In genomic region chr11:71267807-71268421, GRCh38 we compare ENCODE assay signal across 17 cellular contexts. TPM values are rescaled to one million over a fixed set of nuclear protein-coding genes. Genes with fewer than 3 reads are reported as not detected.
"Had no signal": no experiment of that assay in that cellular context is flagged by ENCODE, and none has a peak within 500 bp of the region (broad histone marks: within the 10 kb centered on the region; RNA-seq: fewer than 3 reads in every experiment).

No MANE protein-coding gene starts in this region.

- H3K27me3 ChIP-seq: transverse colon had no signal

- ATAC-seq: activated CD8-positive, alpha-beta T cell treated with anti-CD3 and anti-CD28 coated beads, Interleukin-2, amount 10 ng/mL, durations not matched to agents 7 days and 5 days; activated T-helper 17 cell treated with anti-CD3 and anti-CD28 coated beads, Interleukin-2, amount 50 U/mL, for 72 hours had no signal

- H3K9me3 ChIP-seq: neutrophil, transverse colon had no signal

- H3K27ac ChIP-seq: neutrophil, skin epidermis, transverse colon had no signal

- H3K4me3 ChIP-seq: skin epidermis, transverse colon had no signal

- DNase-seq: activated CD4-positive, alpha-beta T cell treated with anti-CD3 and anti-CD28 coated beads, Interleukin-2, amount 10 ng/mL, durations not matched to agents 24 days and 14 days; activated CD4-positive, CD25-positive, alpha-beta regulatory T cell; activated CD8-positive, alpha-beta T cell treated with anti-CD3 and anti-CD28 coated beads, Interleukin-2, amount 10 ng/mL, durations not matched to agents 7 days and 5 days; activated naive CD4-positive, alpha-beta T cell treated with anti-CD3 and anti-CD28 coated beads, Interleukin-2, amount 10 ng/mL, durations not matched to agents 7 days and 5 days; activated T-cell treated with anti-CD3 and anti-CD28 coated beads for 4 hours; foreskin fibroblast; glutamatergic neuron; hypothalamus; naive B cell; stimulated activated CD4-positive, alpha-beta T cell treated with anti-CD3 and anti-CD28 coated beads, Interleukin-15, amount 100 ng/mL, for 24 hours; stimulated activated CD4-positive, alpha-beta T cell treated with anti-CD3 and anti-CD28 coated beads, Interleukin-4, amount 100 ng/mL, for 24 hours; stimulated activated naive CD4-positive, alpha-beta T cell treated with Interleukin-2 at 50 U/mL for 16 hours; transverse colon had no signal

- H3K36me3 ChIP-seq: neutrophil, transverse colon had no signal

RNA-seq across cellular contexts. Expression of gene SHANK2, which starts 15.5 kb away (rescaled TPM):
- total RNA-seq: activated CD4-positive, alpha-beta T cell treated with anti-CD3 and anti-CD28 coated beads, Interleukin-2, amount 10 ng/mL, durations not matched to agents 24 days and 14 days; activated CD8-positive, alpha-beta T cell treated with anti-CD3 and anti-CD28 coated beads, Interleukin-2, amount 10 ng/mL, durations not matched to agents 7 days and 5 days; activated T-helper 17 cell treated with anti-CD3 and anti-CD28 coated beads, Interleukin-2, amount 50 U/mL, for 72 hours; endothelial cell of umbilical vein had no signal
- polyA plus RNA-seq: endothelial cell of umbilical vein had no signal
